8 cellular contexts compared by ENCODE assay signal in genomic region chr19:42683917-42684513, GRCh38. TPM values are rescaled to one million over a fixed set of nuclear protein-coding genes. Genes with fewer than 3 reads are reported as not detected.
DNase-seq lines count a peak whose midpoint lies in the region; ATAC-seq, FAIRE-seq and TF ChIP-seq lines count a peak whose summit lies in the region.

No MANE protein-coding gene starts in this region.

- TF ChIP-seq POLR2A in NB4 (IDR thresholded peaks at IDR 0.05; ENCODE audit: extremely low read depth, insufficient read length) (no peak), endothelial cell of umbilical vein (IDR thresholded peaks at IDR 0.05; ENCODE audit: low read depth, low read length) (no peak)

- no peaks in the 10 kb centered on the region for H3K36me3 Mint-ChIP-seq in activated naive CD4-positive, alpha-beta T cell treated with anti-CD3 and anti-CD28 coated beads for 36 hours (ENCODE audit: low read depth)

- intact Hi-C loops in activated naive CD4-positive, alpha-beta T cell treated with anti-CD3 and anti-CD28 coated beads for 36 hours (cut with micrococcal nuclease): no loop called here
- intact Hi-C loops in endothelial cell of umbilical vein (cut with micrococcal nuclease): no loop called here

- no peaks in the 10 kb centered on the region for H3K36me3 ChIP-seq in endothelial cell of umbilical vein (ENCODE audit: control insufficient read depth in 2 of 2, extremely low read depth in 1 of 2, insufficient read depth in 2 of 2, low read length in 2 of 2)

- dilution Hi-C loops in endothelial cell of umbilical vein (cut with MboI; ENCODE audit: extremely low pct_ligation_motif_present, low sequenced_read_pairs): no loop called here

- no peaks in the 10 kb centered on the region for H3K9me1 ChIP-seq in endothelial cell of umbilical vein (replicated peaks; ENCODE audit: control insufficient read depth, extremely low read depth, insufficient read depth, low read length)

- BruUV-seq in endothelial cell of umbilical vein (replicated peaks; lab: Mats Ljungman, UMichigan): no TSS peak

- ATAC-seq in GM19351 (IDR thresholded peaks at IDR 0.05; ENCODE audit: unreplicated experiment): no peak

- peaks cover 20% of the 10 kb centered on the region for H3K9me3 Mint-ChIP-seq in activated naive CD4-positive, alpha-beta T cell treated with anti-CD3 and anti-CD28 coated beads for 36 hours

- POLR2A ChIA-PET in endothelial cell of umbilical vein (lab: Charles Lee): no interaction called here

- H3K4me3 ChIP-seq in NB4 (ENCODE audit: low read depth, low read length) (no peak overlapping the region), endothelial cell of umbilical vein (replicated peaks in 1 of 3; ENCODE audit: insufficient read depth in 1 of 3, low read depth in 1 of 3, low read length in 3 of 3) (no peak overlapping the region), retinal pigment epithelial cell (ENCODE audit: low read length) (no peak overlapping the region)

- FAIRE-seq in endothelial cell of umbilical vein (lab: Jason Lieb, UNC): peak; percentile 71

- peak; percentile 55 for DNase-seq in activated naive CD4-positive, alpha-beta T cell treated with anti-CD3 and anti-CD28 coated beads for 36 hours
- DNase-seq in activated naive CD4-positive, alpha-beta T cell treated with Interleukin-2 at 50 U/mL for 16 hours: no peak
- DNase-seq in NB4 (ENCODE audit: low read depth): peak; percentile 10
- DNase-seq in endothelial cell of umbilical vein (ENCODE audit: low read depth, low spot score): no peak
- no peak for DNase-seq in retinal pigment epithelial cell (ENCODE audit: low read depth)
- DNase-seq in D341Med (ENCODE audit: low spot score): no peak
- no peak for DNase-seq in globus pallidus (ENCODE audit: low spot score)

- H3K4me1 Mint-ChIP-seq in activated naive CD4-positive, alpha-beta T cell treated with anti-CD3 and anti-CD28 coated beads for 36 hours (ENCODE audit: low read depth): no peaks in the 10 kb centered on the region

- no peaks in the 10 kb centered on the region for H3K27me3 ChIP-seq in endothelial cell of umbilical vein (ENCODE audit: control insufficient read depth in 2 of 2, insufficient read depth in 2 of 2, low read length in 2 of 2)

- TF ChIP-seq CTCF in NB4 (IDR thresholded peaks at IDR 0.05; ENCODE audit: low read depth, low read length) (peak; percentile 45), endothelial cell of umbilical vein (IDR thresholded peaks at IDR 0.05; ENCODE audit: extremely low read depth in 1 of 2, insufficient read depth in 1 of 2, low read depth in 1 of 2, low read length in 2 of 2) (peak; percentile 36 to 46), retinal pigment epithelial cell (conservative IDR thresholded peaks at IDR 0.05; ENCODE audit: low read depth, low read length) (peak; percentile 60)

- no peaks in the 10 kb centered on the region for H4K20me1 ChIP-seq in endothelial cell of umbilical vein (replicated peaks; ENCODE audit: control insufficient read depth, extremely low read depth, insufficient read depth, low read length)

- H2AFZ ChIP-seq in endothelial cell of umbilical vein (ENCODE audit: low read depth, low read length): no peak overlapping the region

- H3K9me3 ChIP-seq in endothelial cell of umbilical vein (replicated peaks; ENCODE audit: control insufficient read depth, insufficient read depth, low read length): no peaks in the 10 kb centered on the region

- H3K4me1 ChIP-seq in endothelial cell of umbilical vein (ENCODE audit: control insufficient read depth, extremely low read depth, insufficient read depth, low read length): no peaks in the 10 kb centered on the region

- CTCF ChIA-PET in activated naive CD4-positive, alpha-beta T cell treated with anti-CD3 and anti-CD28 coated beads for 36 hours (lab: Charles Lee): interaction anchor here (0.7 to 1.8 kb wide), 8 partner anchors 9 to 222 kb away, joined by 3 to 7 read pairs (median 3); no protein-coding TSS in a partner anchor
- CTCF ChIA-PET in endothelial cell of umbilical vein (lab: Charles Lee): interaction anchor here (0.7 to 1.1 kb wide), 2 partner anchors 19 to 201 kb away, joined by 3 read pairs; no protein-coding TSS in a partner anchor

- H3K4me2 ChIP-seq in endothelial cell of umbilical vein (ENCODE audit: insufficient read depth, low read length): no peak overlapping the region

- H3K27me3 Mint-ChIP-seq in activated naive CD4-positive, alpha-beta T cell treated with anti-CD3 and anti-CD28 coated beads for 36 hours (ENCODE audit: low read depth): peaks cover 5% of the 10 kb centered on the region

- H3K79me2 ChIP-seq in endothelial cell of umbilical vein (ENCODE audit: control insufficient read depth, insufficient read depth, low read length): no peaks in the 10 kb centered on the region

- no peak overlapping the region for H3K4me3 Mint-ChIP-seq in activated naive CD4-positive, alpha-beta T cell treated with anti-CD3 and anti-CD28 coated beads for 36 hours

- H3K9ac ChIP-seq in endothelial cell of umbilical vein (replicated peaks; ENCODE audit: extremely low read depth, insufficient read depth, low read length): no peak overlapping the region

- H3K27ac ChIP-seq in endothelial cell of umbilical vein (ENCODE audit: insufficient read depth, low read depth, low read length): no peak overlapping the region

- no peak overlapping the region for H3K27ac Mint-ChIP-seq in activated naive CD4-positive, alpha-beta T cell treated with anti-CD3 and anti-CD28 coated beads for 36 hours

TF ChIP-seq in endothelial cell of umbilical vein, 7 proteins besides CTCF, POLR2A, EP300 and RAD21:
- TF ChIP-seq MYC (IDR thresholded peaks at IDR 0.05; ENCODE audit: low read depth, low read length) (no peak), MAX (IDR thresholded peaks at IDR 0.05; ENCODE audit: insufficient read depth, insufficient read length) (no peak), POLR2AphosphoS5 (IDR thresholded peaks at IDR 0.05; ENCODE audit: insufficient read depth, low read depth, low read length) (no peak), GATA2 (IDR thresholded peaks at IDR 0.05; ENCODE audit: insufficient read depth, insufficient read length, low read depth, low read length) (no peak), EZH2 (IDR thresholded peaks at IDR 0.05; ENCODE audit: borderline replicate concordance, low read depth, low read length, severe bottlenecking) (no peak), FOS (IDR thresholded peaks at IDR 0.05; ENCODE audit: borderline replicate concordance, insufficient read depth, low read length) (no peak), JUN (IDR thresholded peaks at IDR 0.05; ENCODE audit: borderline replicate concordance, insufficient read depth, insufficient read length, low read depth) (no peak)

RNA-seq across cellular contexts. Expression of gene PSG3, which starts 56.3 kb away (rescaled TPM):
- not detected for total RNA-seq in activated naive CD4-positive, alpha-beta T cell treated with anti-CD3 and anti-CD28 coated beads for 36 hours
- not detected in 2 replicates for total RNA-seq in endothelial cell of umbilical vein
- polyA plus RNA-seq in endothelial cell of umbilical vein: not detected in 2 replicates
- not detected in 2 replicates for polyA plus RNA-seq in endothelial cell of umbilical vein (2011; cell fraction: cytosol; rRNA removed)
- polyA plus RNA-seq in endothelial cell of umbilical vein (2011; cell fraction: nucleus; rRNA removed): not detected in 2 replicates
- not detected in 2 replicates for polyA plus RNA-seq in endothelial cell of umbilical vein (2012)
- polyA minus RNA-seq in endothelial cell of umbilical vein: not detected in 2 replicates
- not detected for polyA minus RNA-seq in endothelial cell of umbilical vein (2011; cell fraction: cytosol; rRNA and poly(A)+ RNA removed)
- not detected in 2 replicates for polyA minus RNA-seq in endothelial cell of umbilical vein (2011; cell fraction: nucleus; rRNA and poly(A)+ RNA removed)

Comparison
In these comparisons a context has a peak if more than half of its experiments do, and no peak if none do; other contexts are left out.
1. DNase-seq: peak in activated naive CD4-positive, alpha-beta T cell treated with anti-CD3 and anti-CD28 coated beads for 36 hours (single experiment) and NB4 (single experiment); none in activated naive CD4-positive, alpha-beta T cell treated with Interleukin-2 at 50 U/mL for 16 hours (single experiment), endothelial cell of umbilical vein (single experiment), retinal pigment epithelial cell (single experiment), D341Med (single experiment) and globus pallidus (single experiment).
2. Peak in every context shown above with its lines, with median percentiles within 50 percentile points of each other: CTCF ChIP-seq.